Comparison of ENCODE assay signal across 9 cellular contexts in genomic region chr16:89395150-89396142, GRCh38.
DNase-seq lines count a peak whose midpoint lies in the region; ATAC-seq and TF ChIP-seq lines count a peak whose summit lies in the region.
"Had no signal": no experiment of that assay in that cellular context is flagged by ENCODE, and none has a peak within 500 bp of the region (broad histone marks: within the 10 kb centered on the region; RNA-seq: fewer than 3 reads in every experiment).

No MANE protein-coding gene starts in this region.

- no peaks in the 10 kb centered on the region for H3K27me3 ChIP-seq in CD8-positive, alpha-beta T cell (ENCODE audit: insufficient read depth, low read length)

- CTCF ChIA-PET in CD8-positive, alpha-beta T cell (lab: Charles Lee) = interaction anchor here (0.6 to 1.4 kb wide), 3 partner anchors 10 to 32 kb away, joined by 3 to 4 read pairs (median 3); no protein-coding TSS in a partner anchor

- ATAC-seq in GM18873 (IDR thresholded peaks at IDR 0.05; ENCODE audit: low FRiP score, unreplicated experiment) (no peak), GM18519 (IDR thresholded peaks at IDR 0.05; ENCODE audit: low FRiP score, unreplicated experiment) (no peak)
- ATAC-seq in CD8-positive, alpha-beta T cell = no peak

- H3K27ac ChIP-seq in SK-N-MC = no peak overlapping the region
- H3K27ac ChIP-seq in CD8-positive, alpha-beta T cell (ENCODE audit: low read depth, low read length) = no peak overlapping the region

- H3K4me3 Mint-ChIP-seq in CD8-positive, alpha-beta T cell = no peak overlapping the region
- H3K4me3 Mint-ChIP-seq: natural killer cell had no signal

- no peaks in the 10 kb centered on the region for H3K9me3 Mint-ChIP-seq in CD8-positive, alpha-beta T cell
- H3K9me3 Mint-ChIP-seq: natural killer cell had no signal

- H3K4me1 Mint-ChIP-seq in CD8-positive, alpha-beta T cell (ENCODE audit: low read depth) = peaks cover 73% of the 10 kb centered on the region

- no peaks in the 10 kb centered on the region for H3K27me3 Mint-ChIP-seq in CD8-positive, alpha-beta T cell (ENCODE audit: low read depth)

- intact Hi-C loops in CD8-positive, alpha-beta T cell (cut with DNase I, micrococcal nuclease) = no loop called here

- peaks cover 53% of the 10 kb centered on the region for H3K4me1 ChIP-seq in CD8-positive, alpha-beta T cell (ENCODE audit: insufficient read depth, low read length)

- DNase-seq in GM04503 (ENCODE audit: low read depth) = peak; percentile 93
- no peak for DNase-seq in SK-N-MC (ENCODE audit: low read depth, low spot score)
- DNase-seq in fibroblast of peridontal ligament (ENCODE audit: extremely low read depth) = peak; percentile 99
- peak; percentile 76 for DNase-seq in occipital lobe (lab: John Stamatoyannopoulos, UW)
- DNase-seq in OCI-M2 (lab: John Stamatoyannopoulos, UW; ENCODE audit: unreplicated experiment) = no peak
- DNase-seq in CD8-positive, alpha-beta T cell = no peak
- DNase-seq: natural killer cell had no signal

- no peak overlapping the region for H3K9ac ChIP-seq in SK-N-MC (ENCODE audit: insufficient read length)

- H3K27ac Mint-ChIP-seq in CD8-positive, alpha-beta T cell = no peak overlapping the region

- H3K36me3 ChIP-seq in SK-N-MC (ENCODE audit: insufficient read depth, low read length) = no peaks in the 10 kb centered on the region
- H3K36me3 ChIP-seq in CD8-positive, alpha-beta T cell (ENCODE audit: insufficient read depth, low read length) = peaks cover 4% of the 10 kb centered on the region

- H3K9me3 ChIP-seq in SK-N-MC (ENCODE audit: low read depth, low read length) = no peaks in the 10 kb centered on the region
- no peaks in the 10 kb centered on the region for H3K9me3 ChIP-seq in CD8-positive, alpha-beta T cell (ENCODE audit: low read length)

- peaks cover 53% of the 10 kb centered on the region for H3K36me3 Mint-ChIP-seq in CD8-positive, alpha-beta T cell
- H3K36me3 Mint-ChIP-seq: natural killer cell had no signal

- peak overlapping the region; percentile 35 for H3K4me3 ChIP-seq in SK-N-MC
- H3K4me3 ChIP-seq in CD8-positive, alpha-beta T cell (ENCODE audit: low read depth, low read length) = no peak overlapping the region

- TF ChIP-seq CTCF in CD8-positive, alpha-beta T cell (IDR thresholded peaks at IDR 0.05) = no peak

- POLR2A ChIA-PET in CD8-positive, alpha-beta T cell (lab: Charles Lee) = interaction anchor here (1.3 kb wide), 1 partner anchor 9 kb away, joined by 3 read pairs; no protein-coding TSS in a partner anchor

Comparison
In these comparisons a context has a peak if more than half of its experiments do, and no peak if none do; other contexts are left out.
1. DNase-seq: peak in GM04503 (single experiment), fibroblast of peridontal ligament (single experiment) and occipital lobe (single experiment); none in SK-N-MC (single experiment), OCI-M2 (single experiment) and CD8-positive, alpha-beta T cell (0 of 7).